In genomic region chr6:4664911-4665310, GRCh38 we compare ENCODE assay signal across 2 cellular contexts.
TF ChIP-seq lines count a peak whose summit lies in the region.

No MANE protein-coding gene starts in this region.

TF ChIP-seq in IMR-90, 13 proteins besides CTCF, POLR2A, EP300 and RAD21:
- TF ChIP-seq BHLHE40 (IDR thresholded peaks at IDR 0.05; ENCODE audit: low read depth, low read length): no peak
- no peak for TF ChIP-seq CHD1 (IDR thresholded peaks at IDR 0.05; ENCODE audit: low read depth, low read length)
- no peak for TF ChIP-seq ELK1 (IDR thresholded peaks at IDR 0.05; ENCODE audit: borderline replicate concordance, low read depth, low read length)
- TF ChIP-seq USF2 (IDR thresholded peaks at IDR 0.05; ENCODE audit: low read depth, low read length): no peak
- no peak for TF ChIP-seq CEBPB (IDR thresholded peaks at IDR 0.05; ENCODE audit: low read depth, low read length)
- no peak for TF ChIP-seq MAZ (IDR thresholded peaks at IDR 0.05; ENCODE audit: borderline replicate concordance, low read depth, low read length)
- TF ChIP-seq RFX5 (IDR thresholded peaks at IDR 0.05; ENCODE audit: low read depth, low read length): no peak
- no peak for TF ChIP-seq RCOR1 (IDR thresholded peaks at IDR 0.05; ENCODE audit: insufficient replicate concordance, low read length)
- no peak for TF ChIP-seq FOS (IDR thresholded peaks at IDR 0.05; ENCODE audit: low read depth, low read length)

TF ChIP-seq in K562, 482 proteins besides CTCF, POLR2A, EP300 and RAD21:
- TF ChIP-seq XRCC5 (IDR thresholded peaks at IDR 0.05; ENCODE audit: low read depth, low read length) (no peak), OTX1 (CRISPR knock-in tag; IDR thresholded peaks at IDR 0.05) (0 out of 2 replicates have a peak, but pooled peaks have one; percentile 52)
